In the genomic region with DNA sequence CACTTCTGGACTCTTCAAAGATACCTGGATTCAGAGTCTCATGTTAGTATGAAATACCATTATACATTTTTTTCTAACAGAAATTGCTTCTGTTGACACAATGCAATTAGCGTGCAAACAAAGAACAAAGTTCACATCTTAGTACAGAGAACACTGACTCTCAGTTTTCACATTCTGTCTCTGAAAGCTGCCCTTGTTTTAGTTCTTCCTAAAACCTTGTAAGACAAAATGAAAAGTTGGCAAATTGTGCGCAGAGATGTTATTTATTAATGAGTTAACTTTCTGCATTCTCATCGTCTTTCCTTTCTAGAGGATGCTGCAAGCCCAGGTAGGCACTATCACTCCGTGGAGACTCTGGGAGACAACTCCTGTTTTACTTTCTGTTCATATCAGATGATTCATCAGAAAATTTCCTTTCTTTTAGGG, we compare ENCODE assay signal across 16 cellular contexts.
A peak's percentile ranks its signal among the peaks of the same experiment; 100 is the strongest.
DNase-seq lines count a peak whose midpoint lies in the region; ATAC-seq and TF ChIP-seq lines count a peak whose summit lies in the region.
"Had no signal": no experiment of that assay in that cellular context is flagged by ENCODE, and none has a peak within 500 bp of the region (broad histone marks: within the 10 kb centered on the region; RNA-seq: fewer than 3 reads in every experiment).

No MANE protein-coding gene starts in this region.

- ATAC-seq in left lobe of liver: peak; percentile 27
- ATAC-seq in effector memory CD8-positive, alpha-beta T cell (replicated peaks): no peak

- no peak overlapping the region for H3K4ac ChIP-seq in H9 (ENCODE audit: low read depth, low read length)

- H3K23ac ChIP-seq in H9 (ENCODE audit: insufficient read length, low read depth, low read length): no peak overlapping the region

- no peak overlapping the region for H2BK5ac ChIP-seq in H9 (ENCODE audit: insufficient read length, low read length)

- H3K9ac ChIP-seq in smooth muscle cell (ENCODE audit: low read depth) (no peak overlapping the region), H9 (ENCODE audit: extremely low read depth, insufficient read length, low read length) (no peak overlapping the region)

- H3K4me3 ChIP-seq in smooth muscle cell: peak overlapping the region; percentile 21

- no peak overlapping the region for H2AK5ac ChIP-seq in H9 (ENCODE audit: insufficient read length, low read length)

- H3K79me1 ChIP-seq in H9 (ENCODE audit: insufficient read depth, low read depth, low read length, poor library complexity, severe bottlenecking): no peaks in the 10 kb centered on the region

- no peaks in the 10 kb centered on the region for H3K79me2 ChIP-seq in smooth muscle cell (ENCODE audit: low read depth)
- no peaks in the 10 kb centered on the region for H3K79me2 ChIP-seq in H9 (ENCODE audit: insufficient read depth, low read length)

- no peak overlapping the region for H2BK120ac ChIP-seq in H9 (ENCODE audit: low read depth, low read length, poor library complexity, severe bottlenecking)

- H2BK12ac ChIP-seq in H9 (ENCODE audit: insufficient read length, low read depth, low read length): no peak overlapping the region

- no peak overlapping the region for H3T11ph ChIP-seq in H9 (ENCODE audit: low read length)

- no peak overlapping the region for H3K14ac ChIP-seq in H9 (ENCODE audit: insufficient read depth, low read length)

- peak; percentile 26 for DNase-seq in COLO829 (ENCODE audit: low spot score)
- no peak for DNase-seq in left lobe of liver (ENCODE audit: low spot score)
- DNase-seq in smooth muscle cell (lab: John Stamatoyannopoulos, UW; ENCODE audit: unreplicated experiment): no peak
- no peak for DNase-seq in T-helper 1 cell
- DNase-seq in activated T-helper 2 cell treated with anti-CD3 and anti-CD28 coated beads, Interferon-gamma antibody, Interleukin-2, Interleukin-4, amounts not matched to agents 10 μg/mL and 5 μg/mL and 100 μg/mL, durations not matched to agents 14 hours and 24 hours and 36 hours (ENCODE audit: low spot score): no peak
- no peak for DNase-seq in H9
- no peak for DNase-seq in effector memory CD8-positive, alpha-beta T cell
- DNase-seq: CD4-positive, CD25-positive, alpha-beta regulatory T cell; DMS79 treated with DMSO at 0.1 percent for 48 hours; H7; IMR-90; NCI-H1930; NCI-H2171 treated with DMSO at 0.1 percent for 48 hours; NCI-H82; SHP77 treated with DMSO at 0.1 percent for 48 hours had no signal

- H4K91ac ChIP-seq in H9 (ENCODE audit: insufficient read length, low read depth, low read length): no peak overlapping the region

- H3K9me3 ChIP-seq in smooth muscle cell (replicated peaks; ENCODE audit: low read depth) (no peaks in the 10 kb centered on the region), H9 (ENCODE audit: control insufficient read depth, low read depth, low read length) (no peaks in the 10 kb centered on the region)

- H2BK15ac ChIP-seq in H9 (ENCODE audit: low read depth, low read length): no peak overlapping the region

- no peak overlapping the region for H3K56ac ChIP-seq in H9 (ENCODE audit: insufficient read length, low read depth, low read length)

- H3K27ac ChIP-seq in cingulate gyrus (ENCODE audit: low read depth, low read length) (peak overlapping the region; percentile 82), smooth muscle cell (ENCODE audit: low read depth) (no peak overlapping the region), H9 (ENCODE audit: insufficient read length, low read depth, low read length) (no peak overlapping the region)

- H3K18ac ChIP-seq in H9 (ENCODE audit: insufficient read length, low read depth, low read length): no peak overlapping the region

- H3K27me3 ChIP-seq in smooth muscle cell (ENCODE audit: low read depth): peaks cover 6% of the 10 kb centered on the region
- H3K27me3 ChIP-seq in H9 (ENCODE audit: insufficient read depth, low read length): no peaks in the 10 kb centered on the region

- H3K36me3 ChIP-seq in smooth muscle cell (ENCODE audit: low read depth): no peaks in the 10 kb centered on the region

- no peak overlapping the region for H3K4me2 ChIP-seq in smooth muscle cell
- H3K4me2 ChIP-seq in H9 (ENCODE audit: insufficient read depth, insufficient read length, low read length): no peak overlapping the region

- H3K23me2 ChIP-seq in H9 (ENCODE audit: insufficient read length, low read depth, low read length, poor library complexity, severe bottlenecking): no peaks in the 10 kb centered on the region

- no peak overlapping the region for H3K27ac Mint-ChIP-seq in activated T-helper 2 cell treated with anti-CD3 and anti-CD28 coated beads, Interferon-gamma antibody, Interleukin-2, Interleukin-4, amounts not matched to agents 10 μg/mL and 5 μg/mL and 100 μg/mL, durations not matched to agents 14 hours and 24 hours and 36 hours
- no peak overlapping the region for H3K27ac Mint-ChIP-seq in H9
- H3K27ac Mint-ChIP-seq in effector memory CD8-positive, alpha-beta T cell: no peak overlapping the region
- H3K27ac Mint-ChIP-seq: CD4-positive, CD25-positive, alpha-beta regulatory T cell had no signal

- no peaks in the 10 kb centered on the region for H3K27me3 Mint-ChIP-seq in activated T-helper 2 cell treated with anti-CD3 and anti-CD28 coated beads, Interferon-gamma antibody, Interleukin-2, Interleukin-4, amounts not matched to agents 10 μg/mL and 5 μg/mL and 100 μg/mL, durations not matched to agents 14 hours and 24 hours and 36 hours (ENCODE audit: low read depth)
- H3K27me3 Mint-ChIP-seq in H9 (ENCODE audit: low read depth): peaks cover 3% of the 10 kb centered on the region
- H3K27me3 Mint-ChIP-seq in effector memory CD8-positive, alpha-beta T cell: no peaks in the 10 kb centered on the region

- H4K5ac ChIP-seq in H9 (ENCODE audit: insufficient read length, low read depth, low read length): no peak overlapping the region

- H3K9me3 Mint-ChIP-seq in activated T-helper 2 cell treated with anti-CD3 and anti-CD28 coated beads, Interferon-gamma antibody, Interleukin-2, Interleukin-4, amounts not matched to agents 10 μg/mL and 5 μg/mL and 100 μg/mL, durations not matched to agents 14 hours and 24 hours and 36 hours: no peaks in the 10 kb centered on the region
- H3K9me3 Mint-ChIP-seq in H9: no peaks in the 10 kb centered on the region
- H3K9me3 Mint-ChIP-seq in effector memory CD8-positive, alpha-beta T cell: peaks cover 7% of the 10 kb centered on the region in 2 donors

- no peak overlapping the region for H3K4me3 Mint-ChIP-seq in activated T-helper 2 cell treated with anti-CD3 and anti-CD28 coated beads, Interferon-gamma antibody, Interleukin-2, Interleukin-4, amounts not matched to agents 10 μg/mL and 5 μg/mL and 100 μg/mL, durations not matched to agents 14 hours and 24 hours and 36 hours (ENCODE audit: low read depth)
- no peak overlapping the region for H3K4me3 Mint-ChIP-seq in H9
- no peak overlapping the region for H3K4me3 Mint-ChIP-seq in effector memory CD8-positive, alpha-beta T cell
- H3K4me3 Mint-ChIP-seq: CD4-positive, CD25-positive, alpha-beta regulatory T cell had no signal

- H3K4me1 Mint-ChIP-seq in activated T-helper 2 cell treated with anti-CD3 and anti-CD28 coated beads, Interferon-gamma antibody, Interleukin-2, Interleukin-4, amounts not matched to agents 10 μg/mL and 5 μg/mL and 100 μg/mL, durations not matched to agents 14 hours and 24 hours and 36 hours (ENCODE audit: low read depth): no peaks in the 10 kb centered on the region
- peaks cover 11 to 12% of the 10 kb centered on the region in 2 experiments for H3K4me1 Mint-ChIP-seq in H9
- H3K4me1 Mint-ChIP-seq in effector memory CD8-positive, alpha-beta T cell (ENCODE audit: low read depth in 2 of 2): no peaks in the 10 kb centered on the region
- H3K4me1 Mint-ChIP-seq: CD4-positive, CD25-positive, alpha-beta regulatory T cell had no signal

- H4K20me1 ChIP-seq in smooth muscle cell (ENCODE audit: low read depth) (no peaks in the 10 kb centered on the region), H9 (ENCODE audit: control insufficient read depth, insufficient read depth, insufficient read length) (no peaks in the 10 kb centered on the region)

- TF ChIP-seq CTCF in smooth muscle cell (IDR thresholded peaks at IDR 0.05; ENCODE audit: borderline replicate concordance, insufficient read depth, poor library complexity, severe bottlenecking) (no peak), H9 (conservative IDR thresholded peaks at IDR 0.05) (no peak)

- intact Hi-C loops in activated T-helper 2 cell treated with anti-CD3 and anti-CD28 coated beads, Interferon-gamma antibody, Interleukin-2, Interleukin-4, amounts not matched to agents 10 μg/mL and 5 μg/mL and 100 μg/mL, durations not matched to agents 14 hours and 24 hours and 36 hours (cut with micrococcal nuclease): no loop called here

- H2AFZ ChIP-seq in smooth muscle cell (ENCODE audit: low read depth) (no peak overlapping the region), H9 (ENCODE audit: low read length) (no peak overlapping the region)

- H2BK20ac ChIP-seq in H9 (ENCODE audit: low read depth, low read length, poor library complexity, severe bottlenecking): no peak overlapping the region

- H3K4me1 ChIP-seq in smooth muscle cell (ENCODE audit: low read depth) (peaks cover 8% of the 10 kb centered on the region), H9 (ENCODE audit: insufficient read depth, low read length) (peaks cover 6% of the 10 kb centered on the region; the same call in 1 of the 2 replicates)

- H3F3A ChIP-seq in smooth muscle cell (ENCODE audit: low read depth): no peaks in the 10 kb centered on the region

- WGBS in smooth muscle cell (ENCODE audit: low lambda C conversion rate): 96% methylated on average over 4 of the region's 4 CpGs
- no CpG with 5 or more reads among the region's 4 CpGs for WGBS in H9 (ENCODE audit: extremely low coverage, insufficient read length, low lambda C conversion rate)

- no peak overlapping the region for H4K8ac ChIP-seq in H9 (replicated peaks; ENCODE audit: insufficient read length, low read depth, low read length)

- no peaks in the 10 kb centered on the region for H3K36me3 Mint-ChIP-seq in activated T-helper 2 cell treated with anti-CD3 and anti-CD28 coated beads, Interferon-gamma antibody, Interleukin-2, Interleukin-4, amounts not matched to agents 10 μg/mL and 5 μg/mL and 100 μg/mL, durations not matched to agents 14 hours and 24 hours and 36 hours (ENCODE audit: low read depth)
- no peaks in the 10 kb centered on the region for H3K36me3 Mint-ChIP-seq in H9 (ENCODE audit: insufficient read depth in 1 of 3, low read depth in 3 of 3)
- H3K36me3 Mint-ChIP-seq in effector memory CD8-positive, alpha-beta T cell (ENCODE audit: insufficient read depth): no peaks in the 10 kb centered on the region
- H3K36me3 Mint-ChIP-seq: CD4-positive, CD25-positive, alpha-beta regulatory T cell had no signal
